11 cellular contexts compared by ENCODE assay signal in the genomic region with DNA sequence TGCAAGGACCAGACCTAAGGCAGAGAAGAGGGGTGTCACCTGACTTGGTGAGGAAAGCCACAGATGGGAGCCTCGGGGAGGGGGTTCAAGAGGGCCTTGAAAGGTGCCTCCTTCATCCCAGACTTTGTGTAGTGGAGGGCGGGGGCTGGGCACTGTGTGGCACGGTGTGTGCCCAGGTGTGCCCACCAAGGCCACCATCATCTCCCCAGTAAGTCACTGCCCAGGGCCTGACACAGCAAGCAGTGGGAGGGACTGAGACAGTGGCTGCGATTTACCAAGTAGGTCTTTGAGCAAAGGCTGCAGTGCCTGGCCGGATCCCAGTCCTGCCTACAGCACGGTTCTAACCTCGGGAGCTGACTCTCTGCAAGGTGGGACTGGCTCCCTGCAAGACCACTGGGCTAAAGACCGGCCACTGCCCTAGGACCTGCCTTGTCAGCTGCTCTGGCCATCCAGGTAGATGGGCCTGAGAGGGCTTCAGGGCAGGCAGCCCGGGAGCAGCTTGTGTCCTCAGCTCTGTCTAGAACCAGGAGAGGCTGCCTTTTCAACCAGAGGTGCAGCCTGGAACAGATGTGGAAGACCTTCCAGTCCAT. TPM values are rescaled to one million over a fixed set of nuclear protein-coding genes. Genes with fewer than 3 reads are reported as not detected.
DNase-seq lines count a peak whose midpoint lies in the region; ATAC-seq and TF ChIP-seq lines count a peak whose summit lies in the region.
"Had no signal": no experiment of that assay in that cellular context is flagged by ENCODE, and none has a peak within 500 bp of the region (broad histone marks: within the 10 kb centered on the region; RNA-seq: fewer than 3 reads in every experiment).

No MANE protein-coding gene starts in this region.

- H3K4me3 ChIP-seq in CD4-positive, CD25-positive, alpha-beta regulatory T cell (ENCODE audit: low read depth, low read length) = peak overlapping the region; percentile 83

- in situ Hi-C loops in G401 (cut with HindIII; ENCODE audit: low sequenced_read_pairs) = no loop called here

- H3K27me3 ChIP-seq in CD4-positive, CD25-positive, alpha-beta regulatory T cell (ENCODE audit: control insufficient read depth, insufficient read depth, low read length) = no peaks in the 10 kb centered on the region
- H3K27me3 ChIP-seq: gastrocnemius medialis had no signal

- H3K36me3 ChIP-seq in CD4-positive, CD25-positive, alpha-beta regulatory T cell (ENCODE audit: control insufficient read depth, insufficient read depth, low read length) = no peaks in the 10 kb centered on the region
- H3K36me3 ChIP-seq: gastrocnemius medialis had no signal

- peak overlapping the region; percentile 92 to 96 (median 96) for H3K4me3 Mint-ChIP-seq in CD4-positive, CD25-positive, alpha-beta regulatory T cell
- H3K4me3 Mint-ChIP-seq in activated CD8-positive, alpha-beta T cell treated with anti-CD3 and anti-CD28 coated beads, Interleukin-2, amount 10 ng/mL, durations not matched to agents 7 days and 5 days = peak overlapping the region; percentile 96
- H3K4me3 Mint-ChIP-seq in naive B cell = peak overlapping the region; percentile 82 to 96 (median 94)
- no peak overlapping the region for H3K4me3 Mint-ChIP-seq in type B pancreatic cell

- DNase-seq in CD4-positive, CD25-positive, alpha-beta regulatory T cell = no peak
- no peak for DNase-seq in activated CD8-positive, alpha-beta T cell treated with anti-CD3 and anti-CD28 coated beads, Interleukin-2, amount 10 ng/mL, durations not matched to agents 7 days and 5 days
- DNase-seq in naive B cell (no peak), type B pancreatic cell (ENCODE audit: extremely low spot score, unreplicated experiment) (no peak), G401 (ENCODE audit: low spot score) (no peak), amniotic stem cell (lab: John Stamatoyannopoulos, UW) (no peak), ureter (ENCODE audit: low spot score) (no peak)
- DNase-seq: Caco-2, gastrocnemius medialis, PC-3 had no signal

- no peak for TF ChIP-seq CTCF in type B pancreatic cell (conservative IDR thresholded peaks at IDR 0.05)

- CTCF ChIA-PET in activated CD8-positive, alpha-beta T cell treated with anti-CD3 and anti-CD28 coated beads, Interleukin-2, amount 10 ng/mL, durations not matched to agents 7 days and 5 days (lab: Charles Lee) = interaction anchor here (0.8 to 4.9 kb wide), 5 partner anchors 19 to 260 kb away, joined by 3 to 60 read pairs (median 6); a partner anchor contains a TSS

- H3K9me3 Mint-ChIP-seq in CD4-positive, CD25-positive, alpha-beta regulatory T cell = no peaks in the 10 kb centered on the region
- no peaks in the 10 kb centered on the region for H3K9me3 Mint-ChIP-seq in activated CD8-positive, alpha-beta T cell treated with anti-CD3 and anti-CD28 coated beads, Interleukin-2, amount 10 ng/mL, durations not matched to agents 7 days and 5 days (ENCODE audit: insufficient read depth)
- H3K9me3 Mint-ChIP-seq in naive B cell (no peaks in the 10 kb centered on the region), type B pancreatic cell (no peaks in the 10 kb centered on the region)

- POLR2A ChIA-PET in activated CD8-positive, alpha-beta T cell treated with anti-CD3 and anti-CD28 coated beads, Interleukin-2, amount 10 ng/mL, durations not matched to agents 7 days and 5 days (lab: Charles Lee) = interaction anchor here (0.8 to 2.7 kb wide), 3 partner anchors 13 to 108 kb away, joined by 3 to 17 read pairs (median 4); a partner anchor contains a TSS

- peaks cover 5% of the 10 kb centered on the region for H3K27me3 Mint-ChIP-seq in CD4-positive, CD25-positive, alpha-beta regulatory T cell
- H3K27me3 Mint-ChIP-seq in activated CD8-positive, alpha-beta T cell treated with anti-CD3 and anti-CD28 coated beads, Interleukin-2, amount 10 ng/mL, durations not matched to agents 7 days and 5 days (ENCODE audit: low read depth) = no peaks in the 10 kb centered on the region
- H3K27me3 Mint-ChIP-seq in naive B cell (peaks cover 0 to 5% (median 0%) of the 10 kb centered on the region in 3 donors), type B pancreatic cell (peaks cover 5% of the 10 kb centered on the region)

- no peak for ATAC-seq in CD4-positive, CD25-positive, alpha-beta regulatory T cell (ENCODE audit: low read depth in 2 of 2)
- peak; percentile 6 for ATAC-seq in GM19455 (IDR thresholded peaks at IDR 0.05; ENCODE audit: unreplicated experiment)
- ATAC-seq in activated CD8-positive, alpha-beta T cell treated with anti-CD3 and anti-CD28 coated beads, Interleukin-2, amount 10 ng/mL, durations not matched to agents 7 days and 5 days = no peak
- ATAC-seq in naive B cell (ENCODE audit: low read depth in 2 of 2) = no peak
- ATAC-seq: gastrocnemius medialis, PC-3 had no signal

- H3K36me3 Mint-ChIP-seq in CD4-positive, CD25-positive, alpha-beta regulatory T cell = peaks cover 8% of the 10 kb centered on the region
- peaks cover 83% of the 10 kb centered on the region for H3K36me3 Mint-ChIP-seq in activated CD8-positive, alpha-beta T cell treated with anti-CD3 and anti-CD28 coated beads, Interleukin-2, amount 10 ng/mL, durations not matched to agents 7 days and 5 days (ENCODE audit: low read depth)
- H3K36me3 Mint-ChIP-seq in naive B cell (no peaks in the 10 kb centered on the region), type B pancreatic cell (no peaks in the 10 kb centered on the region)

- peak overlapping the region; percentile 97 for H3K27ac ChIP-seq in CD4-positive, CD25-positive, alpha-beta regulatory T cell (ENCODE audit: insufficient read depth, low read length, poor library complexity, severe bottlenecking)

- no peaks in the 10 kb centered on the region for H3K9me3 ChIP-seq in CD4-positive, CD25-positive, alpha-beta regulatory T cell (ENCODE audit: control insufficient read depth in 2 of 2, low read length in 2 of 2)
- H3K9me3 ChIP-seq: Caco-2, gastrocnemius medialis had no signal

- peaks cover 54% of the 10 kb centered on the region for H3K4me1 ChIP-seq in CD4-positive, CD25-positive, alpha-beta regulatory T cell (ENCODE audit: control insufficient read depth, insufficient read depth, low read length, poor library complexity, severe bottlenecking)
- H3K4me1 ChIP-seq: gastrocnemius medialis had no signal

- H3K4me1 Mint-ChIP-seq in CD4-positive, CD25-positive, alpha-beta regulatory T cell = peaks cover 8 to 61% (median 15%) of the 10 kb centered on the region in 4 donors
- peaks cover 57% of the 10 kb centered on the region for H3K4me1 Mint-ChIP-seq in activated CD8-positive, alpha-beta T cell treated with anti-CD3 and anti-CD28 coated beads, Interleukin-2, amount 10 ng/mL, durations not matched to agents 7 days and 5 days (ENCODE audit: low read depth)
- H3K4me1 Mint-ChIP-seq in naive B cell (peaks cover 24 to 42% (median 33%) of the 10 kb centered on the region in 3 donors), type B pancreatic cell (ENCODE audit: unreplicated experiment) (peaks cover 7% of the 10 kb centered on the region)

- H3K27ac Mint-ChIP-seq in CD4-positive, CD25-positive, alpha-beta regulatory T cell = peak overlapping the region; percentile 89 to 99 (median 99)
- H3K27ac Mint-ChIP-seq in activated CD8-positive, alpha-beta T cell treated with anti-CD3 and anti-CD28 coated beads, Interleukin-2, amount 10 ng/mL, durations not matched to agents 7 days and 5 days = peak overlapping the region; percentile 97
- H3K27ac Mint-ChIP-seq in naive B cell (peak overlapping the region; percentile 75 to 100 (median 98)), type B pancreatic cell (no peak overlapping the region)

RNA-seq across cellular contexts. Expression of a gene that starts 1.4 kb away (rescaled TPM):
- total RNA-seq in CD4-positive, CD25-positive, alpha-beta regulatory T cell = 24.0 TPM
- 1 to 10 TPM; 2.4 to 7.0 (median 4.8) TPM for polyA plus RNA-seq in CD4-positive, CD25-positive, alpha-beta regulatory T cell
- 100 to 1,000 TPM; 135 to 140 TPM for total RNA-seq in activated CD8-positive, alpha-beta T cell treated with anti-CD3 and anti-CD28 coated beads, Interleukin-2, amount 10 ng/mL, durations not matched to agents 7 days and 5 days
- polyA plus RNA-seq in naive B cell (ENCODE audit: low read depth in 6 of 6) = 1 to 10 TPM in 5 of 6 donors, under 1 TPM in 1; 0.66 to 4.7 (median 1.3) TPM
- not detected in 2 replicates for total RNA-seq in type B pancreatic cell (ENCODE audit: low replicate concordance)
- not detected in 2 replicates for total RNA-seq in G401 (2014; rRNA removed; shearing (Covaris generic))
- 0.36 TPM for total RNA-seq in ureter
- total RNA-seq: Caco-2, PC-3 had no signal

RNA-seq across cellular contexts. Expression of a gene that starts 18.7 kb away (rescaled TPM):
- 0.96 TPM for total RNA-seq in CD4-positive, CD25-positive, alpha-beta regulatory T cell
- not detected for polyA plus RNA-seq in CD4-positive, CD25-positive, alpha-beta regulatory T cell
- total RNA-seq in activated CD8-positive, alpha-beta T cell treated with anti-CD3 and anti-CD28 coated beads, Interleukin-2, amount 10 ng/mL, durations not matched to agents 7 days and 5 days = 100 to 1,000 TPM; 532 to 569 TPM
- polyA plus RNA-seq in naive B cell (ENCODE audit: low read depth in 6 of 6) = not detected
- total RNA-seq in type B pancreatic cell (ENCODE audit: low replicate concordance) = 3.8 and 9.8 TPM in 2 replicates
- 24.5 and 36.5 TPM in 2 replicates for total RNA-seq in G401 (2014; rRNA removed; shearing (Covaris generic))
- total RNA-seq in ureter = 2.1 TPM
- total RNA-seq: gastrocnemius medialis had no signal

RNA-seq across cellular contexts. Expression of a gene that starts 24.1 kb away (rescaled TPM):
- 18.7 TPM for total RNA-seq in CD4-positive, CD25-positive, alpha-beta regulatory T cell
- 10 to 100 TPM; 10.9 to 16.4 (median 12.1) TPM for polyA plus RNA-seq in CD4-positive, CD25-positive, alpha-beta regulatory T cell
- 10 to 100 TPM; 24.5 to 25.4 TPM for total RNA-seq in activated CD8-positive, alpha-beta T cell treated with anti-CD3 and anti-CD28 coated beads, Interleukin-2, amount 10 ng/mL, durations not matched to agents 7 days and 5 days
- 10 to 100 TPM in 5 of 6 donors, not detected in 1; 11.0 to 18.5 (median 14.7) TPM for polyA plus RNA-seq in naive B cell (ENCODE audit: low read depth in 6 of 6)
- 11.4 TPM in 2 replicates for total RNA-seq in type B pancreatic cell (ENCODE audit: low replicate concordance)
- total RNA-seq in G401 (2014; rRNA removed; shearing (Covaris generic)) = 9.8 and 11.3 TPM in 2 replicates
- total RNA-seq in ureter = 17.5 TPM

Comparison
In these comparisons a context has a peak if more than half of its experiments do, and no peak if none do; other contexts are left out.
1. RNA of a gene that starts 1.4 kb away (total RNA-seq): 135 to 140 TPM in activated CD8-positive, alpha-beta T cell treated with anti-CD3 and anti-CD28 coated beads, Interleukin-2, amount 10 ng/mL, durations not matched to agents 7 days and 5 days and 24.0 TPM in CD4-positive, CD25-positive, alpha-beta regulatory T cell (single experiment); 0.36 TPM in ureter (single experiment), not detected in type B pancreatic cell and not detected in G401; every median in the first group is over 10 times any median in the second.
2. RNA of a gene that starts 18.7 kb away (total RNA-seq): 532 to 569 TPM in activated CD8-positive, alpha-beta T cell treated with anti-CD3 and anti-CD28 coated beads, Interleukin-2, amount 10 ng/mL, durations not matched to agents 7 days and 5 days; 24.5 to 36.5 TPM in G401, 3.8 to 9.8 TPM in type B pancreatic cell, 2.1 TPM in ureter (single experiment) and 0.96 TPM in CD4-positive, CD25-positive, alpha-beta regulatory T cell (single experiment); every median in the first group is over 10 times any median in the second.